In genomic region chr14:20657216-20658211, GRCh38 we compare ENCODE assay signal across 10 cellular contexts. TPM values are rescaled to one million over a fixed set of nuclear protein-coding genes. Genes with fewer than 3 reads are reported as not detected.
A peak's percentile ranks its signal among the peaks of the same experiment; 100 is the strongest.
DNase-seq lines count a peak whose midpoint lies in the region; ATAC-seq lines count a peak whose summit lies in the region.
"Had no signal": no experiment of that assay in that cellular context is flagged by ENCODE, and none has a peak within 500 bp of the region (broad histone marks: within the 10 kb centered on the region; RNA-seq: fewer than 3 reads in every experiment).

No MANE protein-coding gene starts in this region.

- ATAC-seq in activated naive CD8-positive, alpha-beta T cell treated with anti-CD3 and anti-CD28 coated beads, Interleukin-2, amount 50 U/mL, for 24 hours: peak; percentile 55
- ATAC-seq in naive thymus-derived CD8-positive, alpha-beta T cell: peak; percentile 63 to 68
- ATAC-seq in HG03342 (IDR thresholded peaks at IDR 0.05; ENCODE audit: unreplicated experiment) (no peak), GM18870 (IDR thresholded peaks at IDR 0.05; ENCODE audit: unreplicated experiment) (no peak)
- ATAC-seq: left ventricle myocardium superior had no signal

- no peak overlapping the region for H3K27ac Mint-ChIP-seq in activated naive CD8-positive, alpha-beta T cell treated with anti-CD3 and anti-CD28 coated beads, Interleukin-2, amount 50 U/mL, for 24 hours
- H3K27ac Mint-ChIP-seq in naive thymus-derived CD8-positive, alpha-beta T cell: peak overlapping the region in 4 of 10 donors; percentile 6 to 29 (median 17)

- DNase-seq in NCI-H748 (lab: John Stamatoyannopoulos, UW; ENCODE audit: unreplicated experiment) (peak; percentile 72), NCI-H748 treated with DMSO at 0.1 percent for 48 hours (lab: John Stamatoyannopoulos, UW) (no peak), LoVo (ENCODE audit: low spot score) (peak; percentile 59), posterior cingulate gyrus (no peak)
- DNase-seq in activated naive CD8-positive, alpha-beta T cell treated with anti-CD3 and anti-CD28 coated beads, Interleukin-2, amount 50 U/mL, for 24 hours: no peak
- DNase-seq in naive thymus-derived CD8-positive, alpha-beta T cell: no peak
- DNase-seq: left ventricle myocardium superior, NCI-H2227 treated with DMSO at 0.1 percent for 48 hours had no signal

- H3K9me3 Mint-ChIP-seq in activated naive CD8-positive, alpha-beta T cell treated with anti-CD3 and anti-CD28 coated beads, Interleukin-2, amount 50 U/mL, for 24 hours: no peaks in the 10 kb centered on the region
- no peaks in the 10 kb centered on the region for H3K9me3 Mint-ChIP-seq in naive thymus-derived CD8-positive, alpha-beta T cell

- intact Hi-C loops in posterior cingulate gyrus (cut with DNase I): no loop called here

- peak overlapping the region; percentile 21 for H3K4me3 Mint-ChIP-seq in activated naive CD8-positive, alpha-beta T cell treated with anti-CD3 and anti-CD28 coated beads, Interleukin-2, amount 50 U/mL, for 24 hours
- H3K4me3 Mint-ChIP-seq in naive thymus-derived CD8-positive, alpha-beta T cell: peak overlapping the region in 1 of 10 donors; percentile 2

- H3K36me3 Mint-ChIP-seq in activated naive CD8-positive, alpha-beta T cell treated with anti-CD3 and anti-CD28 coated beads, Interleukin-2, amount 50 U/mL, for 24 hours (ENCODE audit: low read depth): no peaks in the 10 kb centered on the region
- H3K36me3 Mint-ChIP-seq in naive thymus-derived CD8-positive, alpha-beta T cell: no peaks in the 10 kb centered on the region

- POLR2A ChIA-PET in naive thymus-derived CD8-positive, alpha-beta T cell (lab: Charles Lee): interaction anchor here (1.1 to 1.6 kb wide), 2 partner anchors 24 to 26 kb away, joined by 3 to 5 read pairs; no protein-coding TSS in a partner anchor

- H3K27me3 Mint-ChIP-seq in activated naive CD8-positive, alpha-beta T cell treated with anti-CD3 and anti-CD28 coated beads, Interleukin-2, amount 50 U/mL, for 24 hours: peaks cover 65% of the 10 kb centered on the region
- H3K27me3 Mint-ChIP-seq in naive thymus-derived CD8-positive, alpha-beta T cell: peaks cover 37 to 79% (median 50%) of the 10 kb centered on the region in 5 donors

- H3K4me1 Mint-ChIP-seq in activated naive CD8-positive, alpha-beta T cell treated with anti-CD3 and anti-CD28 coated beads, Interleukin-2, amount 50 U/mL, for 24 hours: peaks cover 18% of the 10 kb centered on the region
- peaks cover 22 to 42% (median 33%) of the 10 kb centered on the region in 4 donors for H3K4me1 Mint-ChIP-seq in naive thymus-derived CD8-positive, alpha-beta T cell

RNA-seq across cellular contexts. Expression of gene OR6S1, which starts 16.0 kb away (rescaled TPM):
- total RNA-seq in naive thymus-derived CD8-positive, alpha-beta T cell: not detected
- polyA plus RNA-seq in naive thymus-derived CD8-positive, alpha-beta T cell: not detected
- total RNA-seq: left ventricle myocardium superior had no signal

RNA-seq across cellular contexts. Expression of gene RNASE4, which starts 26.8 kb away (rescaled TPM):
- total RNA-seq in naive thymus-derived CD8-positive, alpha-beta T cell: under 1 TPM in 1 of 2 experiments, not detected in 1; 0.63 TPM
- under 1 TPM in 1 of 3 donors, not detected in 2; 0.46 TPM for polyA plus RNA-seq in naive thymus-derived CD8-positive, alpha-beta T cell

RNA-seq across cellular contexts. Expression of gene ANG, which starts 31.1 kb away (rescaled TPM):
- total RNA-seq in naive thymus-derived CD8-positive, alpha-beta T cell: under 1 TPM in 1 of 2 experiments, not detected in 1; 0.70 TPM
- polyA plus RNA-seq in naive thymus-derived CD8-positive, alpha-beta T cell: under 1 TPM in 2 of 3 donors, not detected in 1; 0.17 to 0.34 TPM

Comparison
In these comparisons a context has a peak if more than half of its experiments do, and no peak if none do; other contexts are left out.
1. DNase-seq: peak in NCI-H748 (single experiment) and LoVo (single experiment); none in NCI-H748 treated with DMSO at 0.1 percent for 48 hours (single experiment), activated naive CD8-positive, alpha-beta T cell treated with anti-CD3 and anti-CD28 coated beads, Interleukin-2, amount 50 U/mL, for 24 hours (single experiment), naive thymus-derived CD8-positive, alpha-beta T cell (0 of 10) and posterior cingulate gyrus (0 of 10).
2. ATAC-seq: peak in activated naive CD8-positive, alpha-beta T cell treated with anti-CD3 and anti-CD28 coated beads, Interleukin-2, amount 50 U/mL, for 24 hours (single experiment) and naive thymus-derived CD8-positive, alpha-beta T cell (2 of 2); none in HG03342 (single experiment) and GM18870 (single experiment).